ENCODE assay signal across 24 cellular contexts in genomic region chr18:63071566-63072175, GRCh38.
A peak's percentile ranks its signal among the peaks of the same experiment; 100 is the strongest.
DNase-seq lines count a peak whose midpoint lies in the region; ATAC-seq, FAIRE-seq and TF ChIP-seq lines count a peak whose summit lies in the region.
"Had no signal": no experiment of that assay in that cellular context is flagged by ENCODE, and none has a peak within 500 bp of the region (broad histone marks: within the 10 kb centered on the region; RNA-seq: fewer than 3 reads in every experiment).

No MANE protein-coding gene starts in this region.

- CTCF ChIA-PET in Panc1 (lab: Charles Lee) = no interaction called here

- BruUV-seq in Panc1 (replicated peaks; lab: Mats Ljungman, UMichigan) = no TSS peak

- ATAC-seq in Panc1 (peak; percentile 65), HG03342 (IDR thresholded peaks at IDR 0.05; ENCODE audit: unreplicated experiment) (no peak), HG02588 (IDR thresholded peaks at IDR 0.05; ENCODE audit: unreplicated experiment) (no peak)
- ATAC-seq: activated CD4-positive, alpha-beta T cell treated with anti-CD3 and anti-CD28 coated beads for 36 hours; HCT116; sciatic nerve; stimulated activated naive CD8-positive, alpha-beta T cell treated with anti-CD3 and anti-CD28 coated beads, Interleukin-15, Interleukin-2, amounts not matched to agents 100 U/mL and 50 U/mL, for 24 hours had no signal

- no peaks in the 10 kb centered on the region for H3K36me3 ChIP-seq in Panc1 (ENCODE audit: control insufficient read depth, insufficient read depth, low read length)
- no peaks in the 10 kb centered on the region for H3K36me3 ChIP-seq in spleen
- H3K36me3 ChIP-seq: BLaER1, esophagus squamous epithelium, Peyer's patch, SJCRH30, thoracic aorta had no signal

- H3K4me1 ChIP-seq in Panc1 (ENCODE audit: control insufficient read depth, insufficient read depth, low read length) (peaks cover 8% of the 10 kb centered on the region), spleen (peaks cover 0 to 16% (median 7%) of the 10 kb centered on the region in 6 donors)
- H3K4me1 ChIP-seq: SJCRH30 had no signal

- H3K27me3 ChIP-seq in Panc1 (ENCODE audit: control insufficient read depth, insufficient read depth, low read length) (no peaks in the 10 kb centered on the region), spleen (replicated peaks in 1 of 7) (no peaks in the 10 kb centered on the region)
- H3K27me3 ChIP-seq: BLaER1, esophagus squamous epithelium, Peyer's patch, SJCRH30 had no signal

- H3K9me3 ChIP-seq in Panc1 (ENCODE audit: control insufficient read depth, insufficient read depth, low read depth, low read length) (no peaks in the 10 kb centered on the region), spleen (no peaks in the 10 kb centered on the region)
- H3K9me3 ChIP-seq: esophagus squamous epithelium, Peyer's patch, SJCRH30, thoracic aorta had no signal

- no peak for FAIRE-seq in frontal cortex (lab: Jason Lieb, UNC)

- intact Hi-C loops in Panc1 (cut with micrococcal nuclease; ENCODE audit: unreplicated experiment) = no loop called here
- intact Hi-C loops in spleen (cut with DNase I; ENCODE audit: low total_unique reads) = no loop called here

- TF ChIP-seq CTCF in Panc1 (IDR thresholded peaks at IDR 0.05) (no peak), spleen (IDR thresholded peaks at IDR 0.05 in 8 of 11, conservative IDR thresholded peaks at IDR 0.05 in 3 of 11) (no peak)

- 42 to 66% (median 52%) methylated on average over 5 of the region's 5 CpGs for WGBS in spleen, 5 donors

- in situ Hi-C loops in Caki2 (cut with HindIII; ENCODE audit: low pct_unique_long_range_greater_than_20kb, low sequenced_read_pairs) = no loop called here
- in situ Hi-C loops in Panc1 (cut with HindIII; ENCODE audit: low pct_unique_long_range_greater_than_20kb, low sequenced_read_pairs) = no loop called here

- peak overlapping the region; percentile 71; the same call in 1 of the 2 replicates for H3K27ac ChIP-seq in Panc1 (ENCODE audit: low read length)
- no peak overlapping the region for H3K27ac ChIP-seq in spleen
- H3K27ac ChIP-seq: BLaER1, esophagus squamous epithelium, SJCRH30, thoracic aorta had no signal

- no peak for TF ChIP-seq POLR2A in spleen (IDR thresholded peaks at IDR 0.05)

- peak; percentile 38 for DNase-seq in Caki2 (ENCODE audit: low read depth)
- DNase-seq in M059J (ENCODE audit: low read depth) = peak; percentile 77
- no peak for DNase-seq in Panc1 (ENCODE audit: low read depth, low spot score)
- peak; percentile 46 for DNase-seq in kidney glomerular epithelial cell (lab: John Stamatoyannopoulos, UW)
- DNase-seq in frontal cortex (ENCODE audit: low spot score in 2 of 2) = no peak
- no peak for DNase-seq in spleen
- DNase-seq: activated CD4-positive, alpha-beta T cell treated with anti-CD3 and anti-CD28 coated beads for 36 hours; activated naive CD4-positive, alpha-beta T cell; activated T-cell treated with anti-CD3 and anti-CD28 coated beads, Interleukin-2, amount 50 U/mL, for 24 hours; COR-L47; effector memory CD4-positive, alpha-beta T cell; esophagus squamous epithelium; MV-4-11; NCI-H1930; posterior cingulate gyrus; SJCRH30; stimulated activated naive CD8-positive, alpha-beta T cell treated with anti-CD3 and anti-CD28 coated beads, Interleukin-15, Interleukin-2, amounts not matched to agents 100 U/mL and 50 U/mL, for 24 hours had no signal

- H3K4me3 ChIP-seq in Panc1 (ENCODE audit: low read depth in 2 of 2, low read length in 2 of 2) = no peak overlapping the region
- no peak overlapping the region for H3K4me3 ChIP-seq in spleen
- H3K4me3 ChIP-seq: BLaER1, esophagus squamous epithelium, Peyer's patch, SJCRH30, thoracic aorta had no signal

- POLR2A ChIA-PET in Panc1 (lab: Charles Lee) = no interaction called here

Comparison
In these comparisons a context has a peak if more than half of its experiments do, and no peak if none do; other contexts are left out.
1. DNase-seq: peak in Caki2 (single experiment), M059J (single experiment) and kidney glomerular epithelial cell (single experiment); none in Panc1 (single experiment), frontal cortex (0 of 2) and spleen (single experiment).